8 cellular contexts compared by ENCODE assay signal in genomic region chr10:47775361-47776231, GRCh38. TPM values are rescaled to one million over a fixed set of nuclear protein-coding genes. Genes with fewer than 3 reads are reported as not detected.
DNase-seq lines count a peak whose midpoint lies in the region; ATAC-seq and TF ChIP-seq lines count a peak whose summit lies in the region.
"Not testable (repeated sequence)": the region's sequence is repeated elsewhere in the genome, so short reads cannot be mapped to it uniquely, and the experiment has no call there.

No MANE protein-coding gene starts in this region.

- not testable (repeated sequence) for H3K23ac ChIP-seq in H9 (ENCODE audit: insufficient read length, low read depth, low read length)

- intact Hi-C loops in Calu3 (cut with micrococcal nuclease; ENCODE audit: unreplicated experiment); ascending aorta (cut with DNase I): not testable (repeated sequence)

- not testable (repeated sequence) for H4K20me1 ChIP-seq in H9 (ENCODE audit: control insufficient read depth, insufficient read depth, insufficient read length)

- not testable (repeated sequence) for H3K23me2 ChIP-seq in H9 (ENCODE audit: insufficient read length, low read depth, low read length, poor library complexity, severe bottlenecking)

- not testable (repeated sequence) for H3K4me3 ChIP-seq in ascending aorta; fibroblast of the aortic adventitia (ENCODE audit: low read depth, low read length); lung

- not testable (repeated sequence) for H2BK120ac ChIP-seq in H9 (ENCODE audit: low read depth, low read length, poor library complexity, severe bottlenecking)

- not testable (repeated sequence) for H3K4ac ChIP-seq in H9 (ENCODE audit: low read depth, low read length)

- H3K27me3 Mint-ChIP-seq in Calu3 (ENCODE audit: unreplicated experiment); H9 (ENCODE audit: low read depth): not testable (repeated sequence)

- not testable (repeated sequence) for H3K9me3 ChIP-seq in H9 (ENCODE audit: control insufficient read depth, low read depth, low read length); ascending aorta; lung (ENCODE audit: control insufficient read depth in 2 of 2, insufficient read depth in 1 of 2, low read length in 1 of 2)

- not testable (repeated sequence) for H3K79me1 ChIP-seq in H9 (ENCODE audit: insufficient read depth, low read depth, low read length, poor library complexity, severe bottlenecking)

- not testable (repeated sequence) for H3K14ac ChIP-seq in H9 (ENCODE audit: insufficient read depth, low read length)

- H3K79me2 ChIP-seq in H9 (ENCODE audit: insufficient read depth, low read length): not testable (repeated sequence)

- H3K36me3 Mint-ChIP-seq in Calu3 (ENCODE audit: insufficient read depth, unreplicated experiment); H9 (ENCODE audit: insufficient read depth in 1 of 3, low read depth in 3 of 3): not testable (repeated sequence)

- not testable (repeated sequence) for H3T11ph ChIP-seq in H9 (ENCODE audit: low read length)

- H3K9me3 Mint-ChIP-seq in Calu3 (ENCODE audit: low read depth, unreplicated experiment); H9: not testable (repeated sequence)

- H3K9ac ChIP-seq in H9 (ENCODE audit: extremely low read depth, insufficient read length, low read length): not testable (repeated sequence)

- H2AFZ ChIP-seq in H9 (ENCODE audit: low read length): not testable (repeated sequence)

- CTCF ChIA-PET in Calu3 (lab: Charles Lee) (interaction anchor here (0.6 to 1.2 kb wide), 3 partner anchors 1217 to 1547 kb away, joined by 3 to 5 read pairs (median 3); no protein-coding TSS in a partner anchor), RWPE1 (lab: Yijun Ruan, JAX) (interaction anchor here (0.5 kb wide), 2 partner anchors 279 to 416 kb away, joined by 3 to 4 read pairs; no protein-coding TSS in a partner anchor)

- WGBS in H9 (ENCODE audit: extremely low coverage, insufficient read length, low lambda C conversion rate): no CpG with 5 or more reads among the region's 6 CpGs
- 7 to 11% methylated on average over 4 of the region's 6 CpGs for WGBS in lung, 2 donors

- not testable (repeated sequence) for H3K4me1 ChIP-seq in H9 (ENCODE audit: insufficient read depth, low read length); ascending aorta; lung (ENCODE audit: control insufficient read depth in 2 of 2, insufficient read depth in 2 of 2, low read length in 2 of 2)

- not testable (repeated sequence) for H2BK20ac ChIP-seq in H9 (ENCODE audit: low read depth, low read length, poor library complexity, severe bottlenecking)

- H2AK5ac ChIP-seq in H9 (ENCODE audit: insufficient read length, low read length): not testable (repeated sequence)

- ATAC-seq in lung (ENCODE audit: insufficient read depth, low FRiP score): peak; percentile 81

- H4K8ac ChIP-seq in H9 (replicated peaks; ENCODE audit: insufficient read length, low read depth, low read length): not testable (repeated sequence)

- not testable (repeated sequence) for H3K36me3 ChIP-seq in ascending aorta; lung (ENCODE audit: control insufficient read depth in 2 of 2, insufficient read depth in 2 of 2, low read length in 2 of 2)

- H3K4me2 ChIP-seq in H9 (ENCODE audit: insufficient read depth, insufficient read length, low read length): not testable (repeated sequence)

- H3K4me3 Mint-ChIP-seq in Calu3 (ENCODE audit: low read depth, unreplicated experiment); H9: not testable (repeated sequence)

- H2BK12ac ChIP-seq in H9 (ENCODE audit: insufficient read length, low read depth, low read length): not testable (repeated sequence)

- TF ChIP-seq CTCF in Calu3 (IDR thresholded peaks at IDR 0.05; ENCODE audit: unreplicated experiment) (peak; percentile 79), H9 (conservative IDR thresholded peaks at IDR 0.05) (peak; percentile 65; the same call in 2 of the 3 replicates), ascending aorta (IDR thresholded peaks at IDR 0.05) (peak in 2 of 3 experiments; percentile 9 to 30), fibroblast of the aortic adventitia (IDR thresholded peaks at IDR 0.05; ENCODE audit: insufficient read depth, low read length) (peak; percentile 52), lung (IDR thresholded peaks at IDR 0.05; ENCODE audit: control extremely low read depth, extremely low read depth) (peak; percentile 31)
- TF ChIP-seq CTCF in RWPE1 (conservative IDR thresholded peaks at IDR 0.05; ENCODE audit: low read depth): not testable (repeated sequence)

- BruUV-seq in Calu3 (replicated peaks; lab: Mats Ljungman, UMichigan): not testable (repeated sequence)

- H3K4me1 Mint-ChIP-seq in Calu3 (ENCODE audit: low read depth, unreplicated experiment); H9: not testable (repeated sequence)

- POLR2A ChIA-PET in RWPE1 (lab: Yijun Ruan, JAX; ENCODE audit: low non-redundant PET): not testable (repeated sequence)

- H4K91ac ChIP-seq in H9 (ENCODE audit: insufficient read length, low read depth, low read length): not testable (repeated sequence)

- H3K56ac ChIP-seq in H9 (ENCODE audit: insufficient read length, low read depth, low read length): not testable (repeated sequence)

- not testable (repeated sequence) for H2BK5ac ChIP-seq in H9 (ENCODE audit: insufficient read length, low read length)

- not testable (repeated sequence) for H2BK15ac ChIP-seq in H9 (ENCODE audit: low read depth, low read length)

- DNase-seq in Calu3 (peak; percentile 88), H9 (peak; percentile 68), NCI-H1436 (lab: John Stamatoyannopoulos, UW) (peak; percentile 12), RWPE1 (ENCODE audit: low spot score) (peak; percentile 30), fibroblast of the aortic adventitia (ENCODE audit: low read depth) (peak; percentile 58), lung (ENCODE audit: low spot score) (peak; percentile 56)
- not testable (repeated sequence) for DNase-seq in ascending aorta (ENCODE audit: low spot score in 2 of 2)
- DNase-seq in stimulated activated CD4-positive, alpha-beta T cell treated with anti-CD3 and anti-CD28 coated beads, Interleukin-1b, Interleukin-23, amount 100 ng/mL, for 48 hours: peak; percentile 12

- H3K18ac ChIP-seq in H9 (ENCODE audit: insufficient read length, low read depth, low read length): not testable (repeated sequence)

- not testable (repeated sequence) for H3K27ac Mint-ChIP-seq in Calu3 (ENCODE audit: unreplicated experiment); H9

- not testable (repeated sequence) for H4K5ac ChIP-seq in H9 (ENCODE audit: insufficient read length, low read depth, low read length)

- not testable (repeated sequence) for H3K27me3 ChIP-seq in H9 (ENCODE audit: insufficient read depth, low read length); ascending aorta; lung (ENCODE audit: control insufficient read depth, insufficient read depth)

- not testable (repeated sequence) for H3K27ac ChIP-seq in H9 (ENCODE audit: insufficient read length, low read depth, low read length); RWPE1; ascending aorta; lung (ENCODE audit: low read depth in 1 of 2, low read length in 1 of 2)

RNA-seq across cellular contexts. Expression of gene SYT15B, which starts 12.2 kb away (rescaled TPM):
- 0.21 and 0.24 TPM in 2 replicates for total RNA-seq in Calu3 (2022)
- total RNA-seq in H9 (2021): 0.24 TPM in 1 of 2 replicates, not detected in the other
- 68.3 TPM for total RNA-seq in ascending aorta
- total RNA-seq in fibroblast of the aortic adventitia (ENCODE audit: low replicate concordance): 0.16 TPM in 1 of 2 replicates, not detected in the other
- total RNA-seq in lung: 10 to 100 TPM; 39.0 to 59.8 TPM
- 10 to 100 TPM in 1 of 2 donors, 1 to 10 TPM in 1; 8.7 to 10.2 TPM for polyA plus RNA-seq in lung

Comparison
In these comparisons a context has a peak if more than half of its experiments do, and no peak if none do; other contexts are left out.
1. RNA of gene SYT15B, which starts 12.2 kb away (total RNA-seq): 68.3 TPM in ascending aorta (single experiment) and 39.0 to 59.8 TPM in lung; 0.24 TPM in H9, 0.21 to 0.24 TPM in Calu3 and 0.16 TPM in fibroblast of the aortic adventitia; every median in the first group is over 10 times any median in the second.